ENCODE assay signal across 9 cellular contexts in the genomic region with DNA sequence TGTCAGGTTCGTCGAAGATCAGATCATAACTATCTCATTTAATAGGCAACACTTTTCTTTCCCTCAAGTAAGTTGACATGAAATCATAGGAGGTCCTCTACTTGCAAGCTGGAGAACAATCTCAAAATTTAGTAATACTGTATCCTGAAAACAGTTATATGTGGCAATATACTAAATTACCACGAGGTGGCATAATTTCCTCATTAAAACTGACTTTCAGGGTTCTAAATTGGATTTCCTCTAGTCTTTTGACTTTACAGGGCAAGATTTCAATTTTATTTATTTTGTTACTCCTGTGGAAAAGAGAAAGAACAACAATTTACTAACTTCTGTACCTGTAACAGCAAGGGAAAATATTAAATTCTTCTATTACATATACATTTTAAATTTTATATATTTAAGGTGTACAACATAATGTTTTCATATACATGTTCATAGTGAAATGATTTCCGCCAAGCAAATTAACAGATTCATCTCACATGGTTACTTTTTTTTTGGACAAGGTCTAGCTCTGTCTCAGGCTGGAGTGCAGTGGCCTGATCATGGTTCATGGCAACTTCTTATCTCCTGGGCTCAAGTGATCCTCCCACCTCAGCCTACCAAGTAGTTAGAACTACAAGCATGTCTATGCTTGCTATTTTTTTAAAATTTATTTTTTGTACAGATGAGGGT. TPM values are rescaled to one million over a fixed set of nuclear protein-coding genes. Genes with fewer than 3 reads are reported as not detected.
DNase-seq lines count a peak whose midpoint lies in the region; ATAC-seq and TF ChIP-seq lines count a peak whose summit lies in the region.
"Had no signal": no experiment of that assay in that cellular context is flagged by ENCODE, and none has a peak within 500 bp of the region (broad histone marks: within the 10 kb centered on the region; RNA-seq: fewer than 3 reads in every experiment).

No MANE protein-coding gene starts in this region.

- CTCF ChIA-PET in PC-9 (lab: Charles Lee), result no interaction called here

- H3K27me3 ChIP-seq in H9 (ENCODE audit: insufficient read depth, low read length), result no peaks in the 10 kb centered on the region
- H3K27me3 ChIP-seq in PC-9 (ENCODE audit: insufficient read depth, low read depth), result no peaks in the 10 kb centered on the region
- H3K27me3 ChIP-seq in fibroblast of lung (ENCODE audit: control insufficient read depth, insufficient read depth, low read length), result no peaks in the 10 kb centered on the region
- H3K27me3 ChIP-seq in smooth muscle cell (ENCODE audit: low read depth), result no peaks in the 10 kb centered on the region

- H2AFZ ChIP-seq in H9 (ENCODE audit: low read length) (no peak overlapping the region), PC-9 (no peak overlapping the region), fibroblast of lung (ENCODE audit: low read length) (no peak overlapping the region), smooth muscle cell (ENCODE audit: low read depth) (no peak overlapping the region)

- H3K79me2 ChIP-seq in H9 (ENCODE audit: insufficient read depth, low read length) (no peaks in the 10 kb centered on the region), PC-9 (ENCODE audit: low read depth) (no peaks in the 10 kb centered on the region), fibroblast of lung (ENCODE audit: control insufficient read depth, insufficient read depth, low read length) (no peaks in the 10 kb centered on the region), smooth muscle cell (ENCODE audit: low read depth) (no peaks in the 10 kb centered on the region)

- peak; percentile 81 for TF ChIP-seq CTCF in H9 (conservative IDR thresholded peaks at IDR 0.05)
- peak; percentile 75 for TF ChIP-seq CTCF in PC-9 (conservative IDR thresholded peaks at IDR 0.05)
- TF ChIP-seq CTCF in fibroblast of lung (conservative IDR thresholded peaks at IDR 0.05 in 1 of 2, IDR thresholded peaks at IDR 0.05 in 1 of 2; ENCODE audit: low read depth in 1 of 2, low read length in 2 of 2), result peak in 1 of 2 donors; percentile 60
- peak; percentile 76 for TF ChIP-seq CTCF in smooth muscle cell (IDR thresholded peaks at IDR 0.05; ENCODE audit: borderline replicate concordance, insufficient read depth, poor library complexity, severe bottlenecking)

- H3K4me2 ChIP-seq in H9 (ENCODE audit: insufficient read depth, insufficient read length, low read length), result no peak overlapping the region
- no peak overlapping the region for H3K4me2 ChIP-seq in PC-9
- H3K4me2 ChIP-seq in fibroblast of lung (ENCODE audit: extremely low read depth, insufficient read depth, low read length), result no peak overlapping the region
- no peak overlapping the region for H3K4me2 ChIP-seq in smooth muscle cell

- H3K27ac Mint-ChIP-seq in H9, result no peak overlapping the region
- H3K27ac Mint-ChIP-seq: naive thymus-derived CD8-positive, alpha-beta T cell had no signal

- no peak overlapping the region for H3T11ph ChIP-seq in H9 (ENCODE audit: low read length)

- no peak overlapping the region for H4K8ac ChIP-seq in H9 (replicated peaks; ENCODE audit: insufficient read length, low read depth, low read length)

- H2BK20ac ChIP-seq in H9 (ENCODE audit: low read depth, low read length, poor library complexity, severe bottlenecking), result no peak overlapping the region

- POLR2A ChIA-PET in PC-9 (lab: Charles Lee; ENCODE audit: unreplicated experiment), result no interaction called here

- H3K79me1 ChIP-seq in H9 (ENCODE audit: insufficient read depth, low read depth, low read length, poor library complexity, severe bottlenecking), result no peaks in the 10 kb centered on the region

- peaks cover 25 to 27% of the 10 kb centered on the region in 2 experiments for H3K9me3 Mint-ChIP-seq in H9

- no CpG with 5 or more reads among the region's 4 CpGs for WGBS in H9 (ENCODE audit: extremely low coverage, insufficient read length, low lambda C conversion rate)
- WGBS in smooth muscle cell (ENCODE audit: low lambda C conversion rate), result 33% methylated on average over 4 of the region's 4 CpGs

- intact Hi-C loops in PC-9 (cut with micrococcal nuclease; ENCODE audit: unreplicated experiment), result loop anchor here (5.0 kb wide), 1 partner anchor 552 kb away; no protein-coding TSS in a partner anchor

- no peaks in the 10 kb centered on the region for H3K9me2 ChIP-seq in PC-9 (ENCODE audit: insufficient read depth)

- H3F3A ChIP-seq in PC-9 (ENCODE audit: insufficient read depth, low read depth) (no peaks in the 10 kb centered on the region), smooth muscle cell (ENCODE audit: low read depth) (no peaks in the 10 kb centered on the region)

- no peaks in the 10 kb centered on the region for H4K20me1 ChIP-seq in H9 (ENCODE audit: control insufficient read depth, insufficient read depth, insufficient read length)
- H4K20me1 ChIP-seq in PC-9 (ENCODE audit: insufficient read depth), result no peaks in the 10 kb centered on the region
- no peaks in the 10 kb centered on the region for H4K20me1 ChIP-seq in fibroblast of lung (ENCODE audit: control insufficient read depth, extremely low read depth, insufficient read depth, low read length)
- no peaks in the 10 kb centered on the region for H4K20me1 ChIP-seq in smooth muscle cell (ENCODE audit: low read depth)

- H4K5ac ChIP-seq in H9 (ENCODE audit: insufficient read length, low read depth, low read length), result no peak overlapping the region

- no peak overlapping the region for H2BK15ac ChIP-seq in H9 (ENCODE audit: low read depth, low read length)

- no peak overlapping the region for H3K14ac ChIP-seq in H9 (ENCODE audit: insufficient read depth, low read length)

- BruUV-seq in PC-9 (replicated peaks; lab: Mats Ljungman, UMichigan), result no TSS peak

- H3K56ac ChIP-seq in H9 (ENCODE audit: insufficient read length, low read depth, low read length), result no peak overlapping the region

- H4K91ac ChIP-seq in H9 (ENCODE audit: insufficient read length, low read depth, low read length), result no peak overlapping the region

- H3K4me1 ChIP-seq in H9 (ENCODE audit: insufficient read depth, low read length) (peaks cover 4% of the 10 kb centered on the region; the same call in 1 of the 2 replicates), PC-9 (replicated peaks; ENCODE audit: insufficient read depth) (no peaks in the 10 kb centered on the region), fibroblast of lung (ENCODE audit: control insufficient read depth, extremely low read depth, insufficient read depth, low read length) (no peaks in the 10 kb centered on the region), smooth muscle cell (ENCODE audit: low read depth) (peaks cover 5% of the 10 kb centered on the region)

- peaks cover 16 to 17% of the 10 kb centered on the region in 2 experiments for H3K4me1 Mint-ChIP-seq in H9
- H3K4me1 Mint-ChIP-seq: naive thymus-derived CD8-positive, alpha-beta T cell had no signal

- no peak overlapping the region for H2BK12ac ChIP-seq in H9 (ENCODE audit: insufficient read length, low read depth, low read length)

- H3K23ac ChIP-seq in H9 (ENCODE audit: insufficient read length, low read depth, low read length), result no peak overlapping the region

- ATAC-seq in GM21576 (IDR thresholded peaks at IDR 0.05; ENCODE audit: unreplicated experiment), result no peak
- ATAC-seq: naive thymus-derived CD8-positive, alpha-beta T cell had no signal

- H3K4me3 ChIP-seq in PC-9, result no peak overlapping the region
- no peak overlapping the region for H3K4me3 ChIP-seq in fibroblast of lung (replicated peaks in 1 of 4; ENCODE audit: control extremely low read depth in 1 of 4, insufficient read depth in 1 of 4, low read depth in 3 of 4, low read length in 4 of 4)
- H3K4me3 ChIP-seq in smooth muscle cell, result no peak overlapping the region

- H2BK120ac ChIP-seq in H9 (ENCODE audit: low read depth, low read length, poor library complexity, severe bottlenecking), result no peak overlapping the region

- peaks cover 20 to 29% (median 28%) of the 10 kb centered on the region in 3 experiments for H3K36me3 Mint-ChIP-seq in H9 (ENCODE audit: insufficient read depth in 1 of 3, low read depth in 3 of 3)
- H3K36me3 Mint-ChIP-seq: naive thymus-derived CD8-positive, alpha-beta T cell had no signal

- H3K9me3 ChIP-seq in H9 (ENCODE audit: control insufficient read depth, low read depth, low read length), result no peaks in the 10 kb centered on the region
- no peaks in the 10 kb centered on the region for H3K9me3 ChIP-seq in PC-9 (ENCODE audit: insufficient read depth, low read depth)
- no peaks in the 10 kb centered on the region for H3K9me3 ChIP-seq in fibroblast of lung (ENCODE audit: control insufficient read depth, insufficient read depth, low read depth, low read length)
- no peaks in the 10 kb centered on the region for H3K9me3 ChIP-seq in smooth muscle cell (replicated peaks; ENCODE audit: low read depth)

- H3K4ac ChIP-seq in H9 (ENCODE audit: low read depth, low read length), result no peak overlapping the region

- H3K9ac ChIP-seq in H9 (ENCODE audit: extremely low read depth, insufficient read length, low read length) (no peak overlapping the region), fibroblast of lung (ENCODE audit: insufficient read depth, low read length) (no peak overlapping the region), smooth muscle cell (ENCODE audit: low read depth) (no peak overlapping the region)

- no peak overlapping the region for H2BK5ac ChIP-seq in H9 (ENCODE audit: insufficient read length, low read length)

- H3K23me2 ChIP-seq in H9 (ENCODE audit: insufficient read length, low read depth, low read length, poor library complexity, severe bottlenecking), result no peaks in the 10 kb centered on the region

- H3K27me3 Mint-ChIP-seq in H9 (ENCODE audit: low read depth), result no peaks in the 10 kb centered on the region

- H3K27ac ChIP-seq in H9 (ENCODE audit: insufficient read length, low read depth, low read length), result no peak overlapping the region
- H3K27ac ChIP-seq in PC-9, result no peak overlapping the region
- no peak overlapping the region for H3K27ac ChIP-seq in fibroblast of lung (ENCODE audit: insufficient read depth, low read length)
- no peak overlapping the region for H3K27ac ChIP-seq in smooth muscle cell (ENCODE audit: low read depth)

- no peak overlapping the region for H3K4me3 Mint-ChIP-seq in H9
- H3K4me3 Mint-ChIP-seq: naive thymus-derived CD8-positive, alpha-beta T cell had no signal

- no peak overlapping the region for H2AK5ac ChIP-seq in H9 (ENCODE audit: insufficient read length, low read length)

- no peak overlapping the region for H3K18ac ChIP-seq in H9 (ENCODE audit: insufficient read length, low read depth, low read length)

- no peaks in the 10 kb centered on the region for H3K36me3 ChIP-seq in PC-9 (ENCODE audit: low read depth)
- no peaks in the 10 kb centered on the region for H3K36me3 ChIP-seq in fibroblast of lung (ENCODE audit: control insufficient read depth, insufficient read depth, low read length)
- H3K36me3 ChIP-seq in smooth muscle cell (ENCODE audit: low read depth), result no peaks in the 10 kb centered on the region

- DNase-seq in D341Med (ENCODE audit: low spot score) (peak; percentile 16), H9 (no peak), PC-9 (no peak), fibroblast of lung (ENCODE audit: low read depth in 2 of 2) (peak; percentile 19 to 36), smooth muscle cell (lab: John Stamatoyannopoulos, UW; ENCODE audit: unreplicated experiment) (no peak), T-helper 9 cell (no peak)
- DNase-seq in effector CD8-positive, alpha-beta T cell (lab: John Stamatoyannopoulos, UW), result no peak

RNA-seq across cellular contexts. Expression of a gene that starts 53.4 kb away (rescaled TPM):
- total RNA-seq in H9 (2021) (0.09 TPM in 1 of 2 replicates, not detected in the other), PC-9 (2021) (not detected in 2 replicates), fibroblast of lung (not detected in 2 replicates), smooth muscle cell (1.0 and 1.1 TPM in 2 replicates)
- polyA plus RNA-seq in fibroblast of lung (0.02 TPM in 1 of 2 replicates, not detected in the other), smooth muscle cell (not detected in 2 replicates)
- polyA plus RNA-seq in fibroblast of lung (2012), result not detected in 2 replicates
- polyA minus RNA-seq in fibroblast of lung (ENCODE audit: low replicate concordance), result not detected in 2 replicates
- total RNA-seq: naive thymus-derived CD8-positive, alpha-beta T cell had no signal
- polyA plus RNA-seq: naive thymus-derived CD8-positive, alpha-beta T cell had no signal

Comparison
In these comparisons a context has a peak if more than half of its experiments do, and no peak if none do; other contexts are left out.
1. DNase-seq: peak in D341Med (single experiment) and fibroblast of lung (2 of 2); none in H9 (single experiment), PC-9 (0 of 2), smooth muscle cell (single experiment), T-helper 9 cell (single experiment) and effector CD8-positive, alpha-beta T cell (single experiment).